ENCODE assay signal across 26 cellular contexts in genomic region chr6:72937160-72937559, GRCh38.
"Had no signal": no experiment of that assay in that cellular context is flagged by ENCODE, and none has a peak within 500 bp of the region (broad histone marks: within the 10 kb centered on the region; RNA-seq: fewer than 3 reads in every experiment).

No MANE protein-coding gene starts in this region.

- H2AFZ ChIP-seq: PC-9 had no signal

- H3K27ac ChIP-seq: PC-9, RWPE1 had no signal

- H3K4me2 ChIP-seq: PC-9 had no signal

- H3K4me3 ChIP-seq: PC-9 had no signal

- ATAC-seq: activated CD8-positive, alpha-beta T cell treated with anti-CD3 and anti-CD28 coated beads for 36 hours; activated naive CD4-positive, alpha-beta T cell treated with anti-CD3 and anti-CD28 coated beads, Interleukin-2, amount 50 U/mL, for 72 hours; activated T-cell treated with anti-CD3 and anti-CD28 coated beads, Interleukin-2, amount 50 U/mL, for 72 hours; activated T-helper 17 cell treated with anti-CD3 and anti-CD28 coated beads, Interleukin-2, amount 50 U/mL, for 72 hours; Right ventricle myocardium inferior had no signal

- DNase-seq: activated CD4-positive, alpha-beta T cell treated with anti-CD3 and anti-CD28 coated beads, Interleukin-2, amount 10 ng/mL, durations not matched to agents 24 days and 14 days; activated CD4-positive, alpha-beta T cell treated with anti-CD3 and anti-CD28 coated beads, Interleukin-2, amount 50 U/mL, for 4 hours; activated CD8-positive, alpha-beta T cell treated with anti-CD3 and anti-CD28 coated beads for 36 hours; activated gamma-delta T cell treated with Interleukin-2 at 50 U/mL for 16 hours; activated naive CD4-positive, alpha-beta T cell treated with anti-CD3 and anti-CD28 coated beads for 36 hours; activated T-cell treated with anti-CD3 and anti-CD28 coated beads, Interleukin-2, amount 50 U/mL, for 1 hour; activated T-cell treated with anti-CD3 and anti-CD28 coated beads, Interleukin-2, amount 50 U/mL, for 72 hours; anterior cingulate cortex; caudate nucleus; KG1; NCI-H1092 treated with DMSO at 0.1 percent for 48 hours; NCI-H1417; NCI-H146; NCI-H187; NCI-H2029 treated with DMSO at 0.1 percent for 48 hours; NCI-H2107; NCI-H2171; NCI-H2227 treated with DMSO at 0.1 percent for 48 hours; NCI-H446 treated with DMSO at 0.1 percent for 48 hours; NCI-H524; PC-9; SIG-M5 had no signal
